17 cellular contexts compared by ENCODE assay signal in genomic region chr13:32080328-32080744, GRCh38. TPM values are rescaled to one million over a fixed set of nuclear protein-coding genes. Genes with fewer than 3 reads are reported as not detected.
A peak's percentile ranks its signal among the peaks of the same experiment; 100 is the strongest.
DNase-seq lines count a peak whose midpoint lies in the region; ATAC-seq, FAIRE-seq and TF ChIP-seq lines count a peak whose summit lies in the region.
"Had no signal": no experiment of that assay in that cellular context is flagged by ENCODE, and none has a peak within 500 bp of the region (broad histone marks: within the 10 kb centered on the region; RNA-seq: fewer than 3 reads in every experiment).

No MANE protein-coding gene starts in this region.

- intact Hi-C loops in left colon (cut with DNase I, micrococcal nuclease), result no loop called here
- intact Hi-C loops in gastrocnemius medialis (cut with DNase I; ENCODE audit: low total_unique reads), result no loop called here

- no peak for TF ChIP-seq POLR2A in gastrocnemius medialis (IDR thresholded peaks at IDR 0.05)
- no peak for TF ChIP-seq POLR2A in GM12891 (IDR thresholded peaks at IDR 0.05; ENCODE audit: low read depth, low read length)

- H3K27ac ChIP-seq in HL-60 (replicated peaks) (peak overlapping the region; percentile 21), gastrocnemius medialis (peak overlapping the region; percentile 24 to 61 (median 52)), substantia nigra (ENCODE audit: low read depth, low read length, poor library complexity, severe bottlenecking) (no peak overlapping the region)
- H3K27ac ChIP-seq: 22Rv1 had no signal

- TF ChIP-seq CTCF in HL-60 (IDR thresholded peaks at IDR 0.05; ENCODE audit: insufficient read depth, low read length), result no peak
- TF ChIP-seq CTCF in gastrocnemius medialis (IDR thresholded peaks at IDR 0.05 in 4 of 5, conservative IDR thresholded peaks at IDR 0.05 in 1 of 5), result no peak

- no peaks in the 10 kb centered on the region for H3K9me3 ChIP-seq in gastrocnemius medialis

- H3K27me3 ChIP-seq in HL-60 (ENCODE audit: insufficient read depth, poor library complexity, severe bottlenecking), result no peaks in the 10 kb centered on the region
- no peaks in the 10 kb centered on the region for H3K27me3 ChIP-seq in gastrocnemius medialis

- in situ Hi-C loops in gastrocnemius medialis (cut with MboI; ENCODE audit: low sequenced_read_pairs in 4 of 4), result no loop called here

- ATAC-seq in left colon, result peak; percentile 71
- peak; percentile 58 to 70 for ATAC-seq in gastrocnemius medialis
- ATAC-seq: GM12878, Panc1, SK-N-SH treated with all-trans-retinoic acid at 6 μM for 48 hours had no signal

- H3K4me3 ChIP-seq in HL-60 (replicated peaks; ENCODE audit: insufficient read depth, low read length) (no peak overlapping the region), gastrocnemius medialis (no peak overlapping the region)
- H3K4me3 ChIP-seq: GM12878 had no signal

- H3K4me1 ChIP-seq in gastrocnemius medialis, result peaks cover 35 to 69% of the 10 kb centered on the region in 2 donors

- FAIRE-seq in GM12891 (lab: Jason Lieb, UNC), result no peak
- FAIRE-seq: GM12878 had no signal

- DNase-seq in DMS153 (lab: John Stamatoyannopoulos, UW) (peak; percentile 20), DMS153 treated with DMSO at 0.1 percent for 48 hours (lab: John Stamatoyannopoulos, UW; ENCODE audit: unreplicated experiment) (no peak), HL-60 (ENCODE audit: low read depth in 1 of 2, low spot score in 1 of 2) (no peak), left colon (no peak), gastrocnemius medialis (no peak), GM12891 (ENCODE audit: insufficient read length, low spot score) (no peak), substantia nigra (lab: John Stamatoyannopoulos, UW) (no peak), HCEC 1CT (no peak)
- DNase-seq: DMS79, H9, NCI-H345, NCI-H774, SHP77 had no signal

- H3K36me3 ChIP-seq in gastrocnemius medialis, result no peaks in the 10 kb centered on the region

TF ChIP-seq in GM12891, 5 proteins besides CTCF, POLR2A, EP300 and RAD21:
- TF ChIP-seq POLR2AphosphoS5 (IDR thresholded peaks at IDR 0.05; ENCODE audit: low read depth, low read length) (no peak), POU2F2 (IDR thresholded peaks at IDR 0.05; ENCODE audit: low read depth, low read length) (no peak), TAF1 (IDR thresholded peaks at IDR 0.05; ENCODE audit: low read depth, low read length) (no peak), SPI1 (IDR thresholded peaks at IDR 0.05; ENCODE audit: low read depth, low read length) (no peak), PAX5 (IDR thresholded peaks at IDR 0.05; ENCODE audit: insufficient read depth, low read length, severe bottlenecking) (no peak)

RNA-seq across cellular contexts. Expression of gene FRY, which starts 48.8 kb away (rescaled TPM):
- total RNA-seq in left colon, result 10 to 100 TPM; 10.3 to 13.7 TPM
- 10 to 100 TPM; 10.1 to 48.3 (median 21.4) TPM for total RNA-seq in gastrocnemius medialis
- polyA plus RNA-seq in GM12891 (2012; ENCODE audit: low read depth, missing spikeins), result 3.0 TPM
